Comparison of ENCODE assay signal across 1 cellular context in the genomic region with DNA sequence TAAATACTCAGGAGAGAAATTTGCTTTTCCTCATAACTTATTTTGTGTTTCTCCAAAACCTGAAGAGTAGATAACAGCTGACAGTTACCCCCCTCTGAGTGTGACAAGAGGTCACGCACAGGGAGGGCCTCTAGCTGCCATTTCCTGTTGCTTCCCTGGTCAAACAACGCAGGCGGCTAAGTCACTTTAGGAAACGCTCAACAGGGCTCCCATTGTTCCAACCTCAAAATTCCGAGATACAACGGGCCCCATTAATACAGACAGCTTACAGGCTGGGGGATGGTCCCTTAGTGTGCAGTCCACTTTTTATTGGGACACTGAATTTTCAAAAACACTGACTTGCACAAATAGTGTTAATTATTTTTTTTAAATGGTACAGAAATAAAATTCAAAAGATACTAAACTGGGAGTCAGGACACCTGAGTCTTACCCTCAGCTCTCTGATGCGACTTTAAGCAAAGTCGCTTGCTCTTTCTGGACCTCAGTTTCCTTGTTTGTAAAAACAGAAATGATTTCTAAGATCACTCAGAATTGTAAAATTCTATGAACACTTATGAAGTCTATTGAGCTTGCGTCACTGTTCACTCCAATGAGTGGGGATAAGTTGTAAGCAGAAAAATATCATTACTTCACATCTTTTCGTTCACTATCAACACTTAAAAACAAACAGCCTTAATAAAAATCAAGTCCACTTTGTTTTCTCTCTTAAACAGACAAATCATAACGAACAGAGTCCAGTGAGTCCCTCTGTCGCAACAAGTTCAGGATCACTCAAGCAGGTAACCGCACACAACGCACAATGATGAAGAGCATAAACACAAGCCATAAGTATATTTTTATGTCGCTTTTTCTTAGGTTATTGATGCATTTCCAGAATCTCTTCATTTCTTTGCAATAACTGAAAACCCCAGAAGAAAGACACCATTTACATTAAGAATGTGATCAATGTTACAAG.
TF ChIP-seq lines count a peak whose summit lies in the region.

No MANE protein-coding gene starts in this region.

TF ChIP-seq in K562, 482 proteins besides CTCF, POLR2A, EP300 and RAD21 (continued from another document and continues in another):
- TF ChIP-seq, protein P1, sequence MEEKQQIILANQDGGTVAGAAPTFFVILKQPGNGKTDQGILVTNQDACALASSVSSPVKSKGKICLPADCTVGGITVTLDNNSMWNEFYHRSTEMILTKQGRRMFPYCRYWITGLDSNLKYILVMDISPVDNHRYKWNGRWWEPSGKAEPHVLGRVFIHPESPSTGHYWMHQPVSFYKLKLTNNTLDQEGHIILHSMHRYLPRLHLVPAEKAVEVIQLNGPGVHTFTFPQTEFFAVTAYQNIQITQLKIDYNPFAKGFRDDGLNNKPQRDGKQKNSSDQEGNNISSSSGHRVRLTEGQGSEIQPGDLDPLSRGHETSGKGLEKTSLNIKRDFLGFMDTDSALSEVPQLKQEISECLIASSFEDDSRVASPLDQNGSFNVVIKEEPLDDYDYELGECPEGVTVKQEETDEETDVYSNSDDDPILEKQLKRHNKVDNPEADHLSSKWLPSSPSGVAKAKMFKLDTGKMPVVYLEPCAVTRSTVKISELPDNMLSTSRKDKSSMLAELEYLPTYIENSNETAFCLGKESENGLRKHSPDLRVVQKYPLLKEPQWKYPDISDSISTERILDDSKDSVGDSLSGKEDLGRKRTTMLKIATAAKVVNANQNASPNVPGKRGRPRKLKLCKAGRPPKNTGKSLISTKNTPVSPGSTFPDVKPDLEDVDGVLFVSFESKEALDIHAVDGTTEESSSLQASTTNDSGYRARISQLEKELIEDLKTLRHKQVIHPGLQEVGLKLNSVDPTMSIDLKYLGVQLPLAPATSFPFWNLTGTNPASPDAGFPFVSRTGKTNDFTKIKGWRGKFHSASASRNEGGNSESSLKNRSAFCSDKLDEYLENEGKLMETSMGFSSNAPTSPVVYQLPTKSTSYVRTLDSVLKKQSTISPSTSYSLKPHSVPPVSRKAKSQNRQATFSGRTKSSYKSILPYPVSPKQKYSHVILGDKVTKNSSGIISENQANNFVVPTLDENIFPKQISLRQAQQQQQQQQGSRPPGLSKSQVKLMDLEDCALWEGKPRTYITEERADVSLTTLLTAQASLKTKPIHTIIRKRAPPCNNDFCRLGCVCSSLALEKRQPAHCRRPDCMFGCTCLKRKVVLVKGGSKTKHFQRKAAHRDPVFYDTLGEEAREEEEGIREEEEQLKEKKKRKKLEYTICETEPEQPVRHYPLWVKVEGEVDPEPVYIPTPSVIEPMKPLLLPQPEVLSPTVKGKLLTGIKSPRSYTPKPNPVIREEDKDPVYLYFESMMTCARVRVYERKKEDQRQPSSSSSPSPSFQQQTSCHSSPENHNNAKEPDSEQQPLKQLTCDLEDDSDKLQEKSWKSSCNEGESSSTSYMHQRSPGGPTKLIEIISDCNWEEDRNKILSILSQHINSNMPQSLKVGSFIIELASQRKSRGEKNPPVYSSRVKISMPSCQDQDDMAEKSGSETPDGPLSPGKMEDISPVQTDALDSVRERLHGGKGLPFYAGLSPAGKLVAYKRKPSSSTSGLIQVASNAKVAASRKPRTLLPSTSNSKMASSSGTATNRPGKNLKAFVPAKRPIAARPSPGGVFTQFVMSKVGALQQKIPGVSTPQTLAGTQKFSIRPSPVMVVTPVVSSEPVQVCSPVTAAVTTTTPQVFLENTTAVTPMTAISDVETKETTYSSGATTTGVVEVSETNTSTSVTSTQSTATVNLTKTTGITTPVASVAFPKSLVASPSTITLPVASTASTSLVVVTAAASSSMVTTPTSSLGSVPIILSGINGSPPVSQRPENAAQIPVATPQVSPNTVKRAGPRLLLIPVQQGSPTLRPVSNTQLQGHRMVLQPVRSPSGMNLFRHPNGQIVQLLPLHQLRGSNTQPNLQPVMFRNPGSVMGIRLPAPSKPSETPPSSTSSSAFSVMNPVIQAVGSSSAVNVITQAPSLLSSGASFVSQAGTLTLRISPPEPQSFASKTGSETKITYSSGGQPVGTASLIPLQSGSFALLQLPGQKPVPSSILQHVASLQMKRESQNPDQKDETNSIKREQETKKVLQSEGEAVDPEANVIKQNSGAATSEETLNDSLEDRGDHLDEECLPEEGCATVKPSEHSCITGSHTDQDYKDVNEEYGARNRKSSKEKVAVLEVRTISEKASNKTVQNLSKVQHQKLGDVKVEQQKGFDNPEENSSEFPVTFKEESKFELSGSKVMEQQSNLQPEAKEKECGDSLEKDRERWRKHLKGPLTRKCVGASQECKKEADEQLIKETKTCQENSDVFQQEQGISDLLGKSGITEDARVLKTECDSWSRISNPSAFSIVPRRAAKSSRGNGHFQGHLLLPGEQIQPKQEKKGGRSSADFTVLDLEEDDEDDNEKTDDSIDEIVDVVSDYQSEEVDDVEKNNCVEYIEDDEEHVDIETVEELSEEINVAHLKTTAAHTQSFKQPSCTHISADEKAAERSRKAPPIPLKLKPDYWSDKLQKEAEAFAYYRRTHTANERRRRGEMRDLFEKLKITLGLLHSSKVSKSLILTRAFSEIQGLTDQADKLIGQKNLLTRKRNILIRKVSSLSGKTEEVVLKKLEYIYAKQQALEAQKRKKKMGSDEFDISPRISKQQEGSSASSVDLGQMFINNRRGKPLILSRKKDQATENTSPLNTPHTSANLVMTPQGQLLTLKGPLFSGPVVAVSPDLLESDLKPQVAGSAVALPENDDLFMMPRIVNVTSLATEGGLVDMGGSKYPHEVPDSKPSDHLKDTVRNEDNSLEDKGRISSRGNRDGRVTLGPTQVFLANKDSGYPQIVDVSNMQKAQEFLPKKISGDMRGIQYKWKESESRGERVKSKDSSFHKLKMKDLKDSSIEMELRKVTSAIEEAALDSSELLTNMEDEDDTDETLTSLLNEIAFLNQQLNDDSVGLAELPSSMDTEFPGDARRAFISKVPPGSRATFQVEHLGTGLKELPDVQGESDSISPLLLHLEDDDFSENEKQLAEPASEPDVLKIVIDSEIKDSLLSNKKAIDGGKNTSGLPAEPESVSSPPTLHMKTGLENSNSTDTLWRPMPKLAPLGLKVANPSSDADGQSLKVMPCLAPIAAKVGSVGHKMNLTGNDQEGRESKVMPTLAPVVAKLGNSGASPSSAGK (IDR thresholded peaks at IDR 0.05): no peak
- TF ChIP-seq ZNF551 (CRISPR knock-in tag; IDR thresholded peaks at IDR 0.05) (no peak), RFX7 (CRISPR knock-in tag; IDR thresholded peaks at IDR 0.05) (no peak), POLR2AphosphoS5 (IDR thresholded peaks at IDR 0.05; ENCODE audit: control insufficient read depth, insufficient read depth, low read depth, low read length) (peak; percentile 67; the same call in 1 of the 2 replicates), ZMIZ1 (IDR thresholded peaks at IDR 0.05; ENCODE audit: low read depth in 2 of 2, low read length in 2 of 2) (no peak), JUND (IDR thresholded peaks at IDR 0.05; ENCODE audit: borderline replicate concordance, low read depth, low read length) (peak; percentile 67), JUND (tag; IDR thresholded peaks at IDR 0.05; ENCODE audit: borderline replicate concordance, low read depth, low read length) (peak; percentile 62; the same call in 2 of the 3 replicates), SP2 (IDR thresholded peaks at IDR 0.05; ENCODE audit: extremely low read depth, low read depth, low read length, poor library complexity, severe bottlenecking) (no peak), ZNF76 (CRISPR knock-in tag; IDR thresholded peaks at IDR 0.05; ENCODE audit: borderline replicate concordance) (peak; percentile 82; the same call in 1 of the 2 replicates), ZNF274 (IDR thresholded peaks at IDR 0.05; ENCODE audit: borderline replicate concordance, low read depth, low read length) (no peak), NCOR1 (IDR thresholded peaks at IDR 0.05) (peak; percentile 21; the same call in 1 of the 2 replicates), ZNF316 (IDR thresholded peaks at IDR 0.05) (peak; percentile 66), CREB1 (IDR thresholded peaks at IDR 0.05) (peak; percentile 50), CREB1 (CRISPR knock-in tag; IDR thresholded peaks at IDR 0.05) (no peak), SRSF7 (optimal IDR thresholded peaks at IDR 0.05; ENCODE audit: low read depth, low read length) (no peak), PHB2 (IDR thresholded peaks at IDR 0.05; ENCODE audit: low read depth) (no peak), TFAP4 (CRISPR knock-in tag; IDR thresholded peaks at IDR 0.05; ENCODE audit: borderline replicate concordance) (peak; percentile 90), ZNF124 (CRISPR knock-in tag; IDR thresholded peaks at IDR 0.05) (no peak), NR2C2 (CRISPR knock-in tag; IDR thresholded peaks at IDR 0.05) (peak; percentile 51; the same call in 1 of the 2 replicates), NR2C2 (tag; IDR thresholded peaks at IDR 0.05) (peak; percentile 92), TGIF2 (CRISPR knock-in tag; IDR thresholded peaks at IDR 0.05) (no peak), PTBP1 (IDR thresholded peaks at IDR 0.05; ENCODE audit: low read depth, low read length) (no peak), RCOR1 (IDR thresholded peaks at IDR 0.05; ENCODE audit: borderline replicate concordance in 1 of 2, low read depth in 2 of 2, low read length in 2 of 2) (peak in 1 of 2 experiments; percentile 20; a peak in 1 of 4 replicates), ARID3B (CRISPR knock-in tag; IDR thresholded peaks at IDR 0.05; ENCODE audit: borderline replicate concordance) (no peak), MAFG (tag; conservative IDR thresholded peaks at IDR 0.05) (peak; percentile 42), ZKSCAN8 (CRISPR knock-in tag; IDR thresholded peaks at IDR 0.05) (peak; percentile 84), STAT5A (IDR thresholded peaks at IDR 0.05; ENCODE audit: borderline replicate concordance, low read length) (no peak), DNMT1 (IDR thresholded peaks at IDR 0.05) (no peak), ATF6 (CRISPR knock-in tag; IDR thresholded peaks at IDR 0.05) (no peak), ZNF707 (CRISPR knock-in tag; conservative IDR thresholded peaks at IDR 0.05) (no peak), ZNF232 (CRISPR knock-in tag; IDR thresholded peaks at IDR 0.05) (no peak), ETV6 (IDR thresholded peaks at IDR 0.05; ENCODE audit: borderline replicate concordance in 1 of 2, low read depth in 2 of 2, low read length in 1 of 2) (0 out of 4 replicates have a peak, but pooled peaks of 1 of the 2 experiments have one; percentile 21), ETV6 (CRISPR knock-in tag; IDR thresholded peaks at IDR 0.05; ENCODE audit: borderline replicate concordance) (no peak)
- TF ChIP-seq, protein P2, sequence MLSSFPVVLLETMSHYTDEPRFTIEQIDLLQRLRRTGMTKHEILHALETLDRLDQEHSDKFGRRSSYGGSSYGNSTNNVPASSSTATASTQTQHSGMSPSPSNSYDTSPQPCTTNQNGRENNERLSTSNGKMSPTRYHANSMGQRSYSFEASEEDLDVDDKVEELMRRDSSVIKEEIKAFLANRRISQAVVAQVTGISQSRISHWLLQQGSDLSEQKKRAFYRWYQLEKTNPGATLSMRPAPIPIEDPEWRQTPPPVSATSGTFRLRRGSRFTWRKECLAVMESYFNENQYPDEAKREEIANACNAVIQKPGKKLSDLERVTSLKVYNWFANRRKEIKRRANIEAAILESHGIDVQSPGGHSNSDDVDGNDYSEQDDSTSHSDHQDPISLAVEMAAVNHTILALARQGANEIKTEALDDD (IDR thresholded peaks at IDR 0.05): peak; percentile 58
